Comparison of ENCODE assay signal across 1 cellular context in the genomic region with DNA sequence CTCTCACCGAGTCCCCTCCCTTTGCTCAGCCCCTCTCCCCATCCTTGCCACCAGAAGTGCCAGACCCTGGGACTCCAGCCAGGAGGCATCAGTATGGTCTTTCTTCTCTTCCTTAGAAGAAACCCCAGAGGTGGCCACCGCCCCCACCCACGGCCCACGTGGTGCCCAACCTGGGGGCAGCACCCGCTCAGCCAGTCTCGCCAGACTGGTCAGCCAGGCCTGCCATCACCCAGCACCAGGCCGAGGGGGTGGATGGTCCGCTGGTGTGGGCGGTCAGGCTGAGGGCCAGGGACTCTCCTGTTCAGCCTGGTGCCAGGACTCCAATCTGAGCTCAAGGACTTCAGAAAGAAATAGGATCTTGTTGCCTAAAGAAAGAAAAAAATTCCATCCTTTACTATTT.
TF ChIP-seq lines count a peak whose summit lies in the region.

No MANE protein-coding gene starts in this region.

TF ChIP-seq in HepG2, 621 proteins besides CTCF, POLR2A, EP300 and RAD21:
- TF ChIP-seq ZMYM2 (CRISPR knock-in tag; IDR thresholded peaks at IDR 0.05) (no peak), GATAD1 (CRISPR knock-in tag; IDR thresholded peaks at IDR 0.05) (no peak), MTA1 (CRISPR knock-in tag; IDR thresholded peaks at IDR 0.05; ENCODE audit: borderline replicate concordance) (no peak), HDAC6 (IDR thresholded peaks at IDR 0.05; ENCODE audit: low read depth, low read length) (no peak)
